In genomic region chr5:157581870-157582269, GRCh38 we compare ENCODE assay signal across 21 cellular contexts. TPM values are rescaled to one million over a fixed set of nuclear protein-coding genes. Genes with fewer than 3 reads are reported as not detected.
DNase-seq lines count a peak whose midpoint lies in the region; ATAC-seq lines count a peak whose summit lies in the region.
"Had no signal": no experiment of that assay in that cellular context is flagged by ENCODE, and none has a peak within 500 bp of the region (broad histone marks: within the 10 kb centered on the region; RNA-seq: fewer than 3 reads in every experiment).

No MANE protein-coding gene starts in this region.

- peak overlapping the region; percentile 82 for H3K27ac Mint-ChIP-seq in activated T-cell treated with anti-CD3 and anti-CD28 coated beads, Interleukin-2, amount 50 U/mL, for 72 hours
- H3K27ac Mint-ChIP-seq in activated naive CD8-positive, alpha-beta T cell treated with anti-CD3 and anti-CD28 coated beads for 36 hours = peak overlapping the region; percentile 34
- peak overlapping the region; percentile 92 for H3K27ac Mint-ChIP-seq in stimulated activated memory B cell treated with anti-CD40 and anti-IgM and Interleukin-4, amounts not matched to agents 10 μg/mL and 1 μg/mL and 100 μg/mL, for 72 hours
- H3K27ac Mint-ChIP-seq: WTC11 had no signal

- peaks cover 47% of the 10 kb centered on the region for H3K4me1 Mint-ChIP-seq in activated T-cell treated with anti-CD3 and anti-CD28 coated beads, Interleukin-2, amount 50 U/mL, for 72 hours (ENCODE audit: low read depth)
- peaks cover 24% of the 10 kb centered on the region for H3K4me1 Mint-ChIP-seq in activated naive CD8-positive, alpha-beta T cell treated with anti-CD3 and anti-CD28 coated beads for 36 hours
- H3K4me1 Mint-ChIP-seq in stimulated activated memory B cell treated with anti-CD40 and anti-IgM and Interleukin-4, amounts not matched to agents 10 μg/mL and 1 μg/mL and 100 μg/mL, for 72 hours = peaks cover 46% of the 10 kb centered on the region

- H3K9me3 Mint-ChIP-seq in activated T-cell treated with anti-CD3 and anti-CD28 coated beads, Interleukin-2, amount 50 U/mL, for 72 hours = peaks cover 4% of the 10 kb centered on the region in 2 donors
- peaks cover 6% of the 10 kb centered on the region for H3K9me3 Mint-ChIP-seq in activated naive CD8-positive, alpha-beta T cell treated with anti-CD3 and anti-CD28 coated beads for 36 hours
- H3K9me3 Mint-ChIP-seq in stimulated activated memory B cell treated with anti-CD40 and anti-IgM and Interleukin-4, amounts not matched to agents 10 μg/mL and 1 μg/mL and 100 μg/mL, for 72 hours = no peaks in the 10 kb centered on the region
- H3K9me3 Mint-ChIP-seq: naive B cell, WTC11 had no signal

- peaks cover 5% of the 10 kb centered on the region for H3K27me3 Mint-ChIP-seq in activated T-cell treated with anti-CD3 and anti-CD28 coated beads, Interleukin-2, amount 50 U/mL, for 72 hours (ENCODE audit: low read depth)
- H3K27me3 Mint-ChIP-seq in activated naive CD8-positive, alpha-beta T cell treated with anti-CD3 and anti-CD28 coated beads for 36 hours = peaks cover 11% of the 10 kb centered on the region
- H3K27me3 Mint-ChIP-seq in stimulated activated memory B cell treated with anti-CD40 and anti-IgM and Interleukin-4, amounts not matched to agents 10 μg/mL and 1 μg/mL and 100 μg/mL, for 72 hours = no peaks in the 10 kb centered on the region
- H3K27me3 Mint-ChIP-seq: naive B cell had no signal

- DNase-seq in activated T-cell treated with anti-CD3 and anti-CD28 coated beads, Interleukin-2, amount 50 U/mL, for 72 hours = no peak
- DNase-seq in activated T-cell treated with anti-CD3 and anti-CD28 coated beads, Interleukin-2, amount 50 U/mL, for 48 hours = no peak
- DNase-seq in NOMO-1 treated with DMSO at 0.1 percent for 48 hours (lab: John Stamatoyannopoulos, UW; ENCODE audit: unreplicated experiment) (peak; percentile 78), mucosa of gallbladder (ENCODE audit: low spot score) (no peak), NCI-H510A treated with DMSO at 0.1 percent for 48 hours (lab: John Stamatoyannopoulos, UW) (no peak)
- DNase-seq in activated naive CD8-positive, alpha-beta T cell treated with anti-CD3 and anti-CD28 coated beads for 36 hours = no peak
- DNase-seq: activated effector memory CD4-positive, alpha-beta T cell treated with anti-CD3 and anti-CD28 coated beads, Interleukin-2, amount 50 U/mL, for 16 hours; amygdala; kidney glomerular epithelial cell; mammary epithelial cell; naive B cell; NCI-H1105 treated with DMSO at 0.1 percent for 48 hours; NCI-H2081 treated with DMSO at 0.1 percent for 48 hours; NCI-H446; ovary; spleen; stimulated activated CD4-positive, alpha-beta T cell treated with anti-CD3 and anti-CD28 coated beads, Interleukin-4, amount 100 ng/mL, for 4 hours; upper lobe of right lung had no signal

- H3K36me3 Mint-ChIP-seq in activated T-cell treated with anti-CD3 and anti-CD28 coated beads, Interleukin-2, amount 50 U/mL, for 72 hours (ENCODE audit: insufficient read depth in 2 of 2) = peaks cover 0 to 2% of the 10 kb centered on the region in 2 donors
- peaks cover 5% of the 10 kb centered on the region for H3K36me3 Mint-ChIP-seq in activated naive CD8-positive, alpha-beta T cell treated with anti-CD3 and anti-CD28 coated beads for 36 hours
- no peaks in the 10 kb centered on the region for H3K36me3 Mint-ChIP-seq in stimulated activated memory B cell treated with anti-CD40 and anti-IgM and Interleukin-4, amounts not matched to agents 10 μg/mL and 1 μg/mL and 100 μg/mL, for 72 hours
- H3K36me3 Mint-ChIP-seq: naive B cell, WTC11 had no signal

- H3K4me3 Mint-ChIP-seq in activated T-cell treated with anti-CD3 and anti-CD28 coated beads, Interleukin-2, amount 50 U/mL, for 72 hours = peak overlapping the region in 1 of 2 donors; percentile 46
- no peak overlapping the region for H3K4me3 Mint-ChIP-seq in activated naive CD8-positive, alpha-beta T cell treated with anti-CD3 and anti-CD28 coated beads for 36 hours
- H3K4me3 Mint-ChIP-seq in stimulated activated memory B cell treated with anti-CD40 and anti-IgM and Interleukin-4, amounts not matched to agents 10 μg/mL and 1 μg/mL and 100 μg/mL, for 72 hours = no peak overlapping the region
- H3K4me3 Mint-ChIP-seq: WTC11 had no signal

- ATAC-seq in activated T-cell treated with anti-CD3 and anti-CD28 coated beads, Interleukin-2, amount 50 U/mL, for 72 hours (replicated peaks in 1 of 2) = no peak
- no peak for ATAC-seq in stimulated activated memory B cell treated with anti-CD40 and anti-IgM and Interleukin-4, amounts not matched to agents 10 μg/mL and 1 μg/mL and 100 μg/mL, for 72 hours
- ATAC-seq in GM19395 (IDR thresholded peaks at IDR 0.05; ENCODE audit: unreplicated experiment) = no peak
- ATAC-seq: upper lobe of right lung, WTC11 had no signal

RNA-seq across cellular contexts. Expression of gene ADAM19, which starts 6.3 kb away (rescaled TPM):
- total RNA-seq in activated T-cell treated with anti-CD3 and anti-CD28 coated beads, Interleukin-2, amount 50 U/mL, for 72 hours = 100 to 1,000 TPM in 1 of 2 donors, 10 to 100 TPM in 1; 50.2 to 127 TPM
- 1 to 10 TPM; 2.8 to 3.5 TPM for total RNA-seq in activated naive CD8-positive, alpha-beta T cell treated with anti-CD3 and anti-CD28 coated beads for 36 hours
- 22.1 TPM for total RNA-seq in mucosa of gallbladder

Comparison
In these comparisons a context has a peak if more than half of its experiments do, and no peak if none do; other contexts are left out.
1. H3K27ac Mint-ChIP-seq: peak in every context shown above with its lines; median percentile 92 in stimulated activated memory B cell treated with anti-CD40 and anti-IgM and Interleukin-4, amounts not matched to agents 10 μg/mL and 1 μg/mL and 100 μg/mL, for 72 hours; 82 in activated T-cell treated with anti-CD3 and anti-CD28 coated beads, Interleukin-2, amount 50 U/mL, for 72 hours; 34 in activated naive CD8-positive, alpha-beta T cell treated with anti-CD3 and anti-CD28 coated beads for 36 hours.